25 cellular contexts compared by ENCODE assay signal in genomic region chr7:80950550-80950967, GRCh38. TPM values are rescaled to one million over a fixed set of nuclear protein-coding genes. Genes with fewer than 3 reads are reported as not detected.
DNase-seq lines count a peak whose midpoint lies in the region; ATAC-seq and TF ChIP-seq lines count a peak whose summit lies in the region.
"Had no signal": no experiment of that assay in that cellular context is flagged by ENCODE, and none has a peak within 500 bp of the region (broad histone marks: within the 10 kb centered on the region; RNA-seq: fewer than 3 reads in every experiment).

No MANE protein-coding gene starts in this region.

- H3K14ac ChIP-seq in IMR-90 (replicated peaks; ENCODE audit: low read depth, low read length) = no peak overlapping the region

- no peak overlapping the region for H2BK20ac ChIP-seq in IMR-90 (ENCODE audit: low read depth, low read length)

- H3K9me1 ChIP-seq in IMR-90 (ENCODE audit: insufficient read depth, low read length) = no peaks in the 10 kb centered on the region

- ATAC-seq in IMR-90 (ENCODE audit: low read depth) (no peak), Right ventricle myocardium superior (ENCODE audit: poor library complexity) (peak; percentile 96), HG02623 (IDR thresholded peaks at IDR 0.05; ENCODE audit: unreplicated experiment) (no peak), HG03097 (IDR thresholded peaks at IDR 0.05; ENCODE audit: low FRiP score, unreplicated experiment) (no peak)
- ATAC-seq: PC-3; stimulated activated naive CD8-positive, alpha-beta T cell treated with anti-CD3 and anti-CD28 coated beads, Interleukin-15, amount 100 ng/mL, for 72 hours had no signal

- no peak overlapping the region for H4K5ac ChIP-seq in IMR-90 (ENCODE audit: low read depth, low read length)

- H4K20me1 ChIP-seq in IMR-90 (ENCODE audit: insufficient read depth, low read length) = no peaks in the 10 kb centered on the region

- no peak overlapping the region for H3K4me2 ChIP-seq in IMR-90 (ENCODE audit: low read depth, low read length)

- no peak overlapping the region for H2BK120ac ChIP-seq in IMR-90 (ENCODE audit: low read depth, low read length)

- H4K91ac ChIP-seq in IMR-90 (ENCODE audit: insufficient read depth, low read depth, low read length) = no peak overlapping the region

- TF ChIP-seq POLR2A in IMR-90 (IDR thresholded peaks at IDR 0.05; ENCODE audit: low read depth, low read length) = no peak

- no peak overlapping the region for H3K27ac ChIP-seq in IMR-90 (ENCODE audit: insufficient read depth, low read length)
- H3K27ac ChIP-seq: colonic mucosa, neutrophil, tibial artery had no signal

- H4K8ac ChIP-seq in IMR-90 (ENCODE audit: low read depth in 2 of 2, low read length in 2 of 2) = no peak overlapping the region

- no peak overlapping the region for H2AK9ac ChIP-seq in IMR-90 (replicated peaks; ENCODE audit: low read depth, low read length, poor library complexity)

- no peaks in the 10 kb centered on the region for H3K79me1 ChIP-seq in IMR-90 (ENCODE audit: low read depth in 1 of 2, low read length in 2 of 2)

- WGBS in IMR-90 (ENCODE audit: extremely low coverage in 2 of 2, insufficient read length in 1 of 2), 2 experiments = 29% methylated on average over 1 of the region's 2 CpGs; no CpG with 5 or more reads in 1 of the 2 experiments

- CTCF ChIA-PET in IMR-90 (lab: Yijun Ruan, JAX) = no interaction called here

- TF ChIP-seq CTCF in IMR-90 (conservative IDR thresholded peaks at IDR 0.05; ENCODE audit: low read depth, low read length) = no peak

- no peak for TF ChIP-seq RAD21 in IMR-90 (IDR thresholded peaks at IDR 0.05; ENCODE audit: low read length)

- no peak overlapping the region; the same call in 2 of the 3 replicates for H2BK15ac ChIP-seq in IMR-90 (ENCODE audit: low read depth, low read length)

- no TSS peak for BruUV-seq in IMR-90 (replicated peaks; lab: Mats Ljungman, UMichigan)

- no peak overlapping the region for H3K4me3 ChIP-seq in IMR-90 (ENCODE audit: insufficient read depth, low read depth, low read length)
- H3K4me3 ChIP-seq: colonic mucosa, tibial artery had no signal

- intact Hi-C loops in IMR-90 (cut with micrococcal nuclease) = no loop called here
- intact Hi-C loops in Right ventricle myocardium superior (cut with DNase I) = no loop called here

- peak overlapping the region; percentile 39; the same call in 1 of the 2 replicates for H3K18ac ChIP-seq in IMR-90 (ENCODE audit: low read depth, low read length)

- H3K27me3 ChIP-seq in IMR-90 (ENCODE audit: control insufficient read depth, insufficient read depth, low read length) = no peaks in the 10 kb centered on the region
- H3K27me3 ChIP-seq: colonic mucosa, neutrophil, tibial artery had no signal

- no peak overlapping the region for H2BK5ac ChIP-seq in IMR-90 (ENCODE audit: low read depth, low read length, poor library complexity, severe bottlenecking)

- H3K56ac ChIP-seq in IMR-90 (ENCODE audit: extremely low read depth, insufficient read depth, low read length) = no peak overlapping the region

- H3K4ac ChIP-seq in IMR-90 (ENCODE audit: low read depth, low read length) = no peak overlapping the region

- no peaks in the 10 kb centered on the region for H3K4me1 ChIP-seq in IMR-90 (ENCODE audit: control insufficient read depth, insufficient read depth, low read length)
- H3K4me1 ChIP-seq: colonic mucosa, tibial artery had no signal

- dilution Hi-C loops in IMR-90 (cut with HindIII; ENCODE audit: low sequenced_read_pairs, unreplicated experiment) = no loop called here

- POLR2A ChIA-PET in IMR-90 (lab: Charles Lee; ENCODE audit: unreplicated experiment) = no interaction called here

- H3K9ac ChIP-seq in IMR-90 (ENCODE audit: low read depth, low read length) = no peak overlapping the region

- H3K23ac ChIP-seq in IMR-90 (ENCODE audit: low read depth, low read length) = no peak overlapping the region

- in situ Hi-C loops in IMR-90 (cut with MboI; ENCODE audit: low sequenced_read_pairs) = no loop called here

- H2AFZ ChIP-seq in IMR-90 (replicated peaks; ENCODE audit: low read length, poor library complexity) = no peak overlapping the region

- no peak overlapping the region for H2AK5ac ChIP-seq in IMR-90 (ENCODE audit: low read depth, low read length)

- no peak for DNase-seq in IMR-90
- DNase-seq in RPMI7951 (ENCODE audit: low read depth) = peak; percentile 68
- DNase-seq in Right ventricle myocardium superior = no peak
- peak; percentile 98 for DNase-seq in myocyte (ENCODE audit: low read depth)
- no peak for DNase-seq in NCI-H2107 (lab: John Stamatoyannopoulos, UW)
- no peak for DNase-seq in COLO668 (lab: John Stamatoyannopoulos, UW; ENCODE audit: unreplicated experiment)
- DNase-seq: activated B cell treated with CpG ODN at 0.5 μM for 24 hours; activated CD4-positive, alpha-beta T cell treated with anti-CD3 and anti-CD28 coated beads, Interleukin-2, amount 50 U/mL, for 48 hours; activated CD8-positive, alpha-beta memory T cell treated with anti-CD3 and anti-CD28 coated beads, Interleukin-2, amount 50 U/mL, for 48 hours; activated effector memory CD4-positive, alpha-beta T cell treated with Interleukin-2 at 50 U/mL for 16 hours; CD4-positive, alpha-beta T cell; colonic mucosa; HCEC 1CT; KG1; NCI-H187 treated with DMSO at 0.1 percent for 48 hours; NCI-H226; NCI-H748 treated with DMSO at 0.1 percent for 48 hours; PC-3; stimulated activated CD4-positive, alpha-beta T cell treated with anti-CD3 and anti-CD28 coated beads, Interleukin-12 subunit alpha, Interleukin-12 subunit beta, amount 100 ng/mL, for 4 hours; stimulated activated naive CD8-positive, alpha-beta T cell treated with anti-CD3 and anti-CD28 coated beads, Interleukin-15, amount 100 ng/mL, for 72 hours; T-helper 2 cell; tibial artery had no signal

- no peaks in the 10 kb centered on the region for H3K9me3 ChIP-seq in IMR-90 (ENCODE audit: control insufficient read depth, insufficient read depth, low read length)
- H3K9me3 ChIP-seq: colonic mucosa, neutrophil, tibial artery had no signal

- no peaks in the 10 kb centered on the region for H3K36me3 ChIP-seq in IMR-90 (ENCODE audit: control insufficient read depth, insufficient read depth, low read length)
- H3K36me3 ChIP-seq: colonic mucosa, neutrophil, tibial artery had no signal

TF ChIP-seq in IMR-90, 13 proteins besides CTCF, POLR2A, EP300 and RAD21:
- TF ChIP-seq SMC3 (IDR thresholded peaks at IDR 0.05; ENCODE audit: low read depth, low read length) (no peak), NFE2L2 (IDR thresholded peaks at IDR 0.05; ENCODE audit: low read depth, low read length) (no peak), BHLHE40 (IDR thresholded peaks at IDR 0.05; ENCODE audit: low read depth, low read length) (no peak), USF2 (IDR thresholded peaks at IDR 0.05; ENCODE audit: low read depth, low read length) (no peak), RCOR1 (IDR thresholded peaks at IDR 0.05; ENCODE audit: insufficient replicate concordance, low read length) (no peak), MAZ (IDR thresholded peaks at IDR 0.05; ENCODE audit: borderline replicate concordance, low read depth, low read length) (no peak), CHD1 (IDR thresholded peaks at IDR 0.05; ENCODE audit: low read depth, low read length) (no peak), RFX5 (IDR thresholded peaks at IDR 0.05; ENCODE audit: low read depth, low read length) (no peak), MAFK (IDR thresholded peaks at IDR 0.05; ENCODE audit: low read depth, low read length) (no peak), FOS (IDR thresholded peaks at IDR 0.05; ENCODE audit: low read depth, low read length) (no peak), CEBPB (IDR thresholded peaks at IDR 0.05; ENCODE audit: low read depth, low read length) (no peak), MXI1 (IDR thresholded peaks at IDR 0.05; ENCODE audit: borderline replicate concordance, low read depth, low read length) (no peak)
- TF ChIP-seq, protein P1, sequence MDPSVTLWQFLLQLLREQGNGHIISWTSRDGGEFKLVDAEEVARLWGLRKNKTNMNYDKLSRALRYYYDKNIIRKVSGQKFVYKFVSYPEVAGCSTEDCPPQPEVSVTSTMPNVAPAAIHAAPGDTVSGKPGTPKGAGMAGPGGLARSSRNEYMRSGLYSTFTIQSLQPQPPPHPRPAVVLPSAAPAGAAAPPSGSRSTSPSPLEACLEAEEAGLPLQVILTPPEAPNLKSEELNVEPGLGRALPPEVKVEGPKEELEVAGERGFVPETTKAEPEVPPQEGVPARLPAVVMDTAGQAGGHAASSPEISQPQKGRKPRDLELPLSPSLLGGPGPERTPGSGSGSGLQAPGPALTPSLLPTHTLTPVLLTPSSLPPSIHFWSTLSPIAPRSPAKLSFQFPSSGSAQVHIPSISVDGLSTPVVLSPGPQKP (IDR thresholded peaks at IDR 0.05; ENCODE audit: borderline replicate concordance, low read depth, low read length) = no peak

RNA-seq across cellular contexts. Expression of gene SEMA3C, which starts 31.7 kb away (rescaled TPM):
- 97.1 and 116 TPM in 2 replicates for total RNA-seq in IMR-90 (2012; rRNA removed)
- polyA plus RNA-seq in IMR-90 (2012; rRNA removed) = 19.3 and 21.2 TPM in 2 replicates
- 9.7 and 16.1 TPM in 2 replicates for polyA plus RNA-seq in IMR-90 (2012; cell fraction: cytosol; rRNA removed)
- polyA plus RNA-seq in IMR-90 (2012; cell fraction: nucleus; rRNA removed; ENCODE audit: low replicate concordance) = 8.7 and 33.3 TPM in 2 replicates
- 111 and 119 TPM in 2 replicates for total RNA-seq in RPMI7951 (2014; rRNA removed; shearing (Covaris generic))
- 66.9 TPM for total RNA-seq in Right ventricle myocardium superior
- 165 and 180 TPM in 2 replicates for total RNA-seq in myocyte
- polyA plus RNA-seq in myocyte (2012) = 231 TPM
- total RNA-seq: activated B cell treated with CpG ODN at 0.5 μM for 24 hours had no signal

Comparison
In these comparisons a context has a peak if more than half of its experiments do, and no peak if none do; other contexts are left out.
1. DNase-seq: peak in RPMI7951 (single experiment) and myocyte (single experiment); none in IMR-90 (single experiment), Right ventricle myocardium superior (single experiment), NCI-H2107 (single experiment) and COLO668 (single experiment).